35 cellular contexts compared by ENCODE assay signal in the genomic region with DNA sequence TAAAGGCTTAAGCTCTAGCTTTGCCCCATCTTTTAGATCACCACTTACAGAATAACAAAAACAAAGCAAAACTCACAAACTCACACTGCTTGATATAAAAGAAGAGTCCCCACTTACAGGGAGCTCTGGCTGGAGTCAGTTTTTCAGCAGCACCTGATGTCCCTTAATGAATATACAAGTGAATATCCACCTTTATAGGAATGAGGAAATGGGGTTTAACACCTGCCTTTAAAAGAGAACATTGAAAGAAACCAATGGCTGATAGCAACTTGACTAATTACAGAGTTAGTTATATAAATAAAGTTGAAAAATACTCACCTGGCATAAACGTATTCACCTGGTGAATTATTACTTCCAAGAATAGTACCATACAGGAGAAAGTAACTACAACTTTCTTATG. TPM values are rescaled to one million over a fixed set of nuclear protein-coding genes. Genes with fewer than 3 reads are reported as not detected.
"Had no signal": no experiment of that assay in that cellular context is flagged by ENCODE, and none has a peak within 500 bp of the region (broad histone marks: within the 10 kb centered on the region; RNA-seq: fewer than 3 reads in every experiment).

No MANE protein-coding gene starts in this region.

- H3K27ac ChIP-seq: KMS-11 had no signal

- H3K4me3 ChIP-seq: MG63 had no signal

- H3K27me3 ChIP-seq: MG63 had no signal

- DNase-seq: Karpas-422, Kasumi-1, KG1, MG63, MM.1S, NCI-H1048, NCI-H1092, NCI-H1092 treated with DMSO at 0.1 percent for 48 hours, NCI-H1105, NCI-H1105 treated with DMSO at 0.1 percent for 48 hours, NCI-H1417, NCI-H1417 treated with DMSO at 0.1 percent for 48 hours, NCI-H1436, NCI-H1436 treated with DMSO at 0.1 percent for 48 hours, NCI-H146, NCI-H1694, NCI-H1694 treated with DMSO at 0.1 percent for 48 hours, NCI-H187, NCI-H187 treated with DMSO at 0.1 percent for 48 hours, NCI-H1930, NCI-H2029, NCI-H2029 treated with DMSO at 0.1 percent for 48 hours, NCI-H2081, NCI-H2081 treated with DMSO at 0.1 percent for 48 hours, NCI-H2107, NCI-H2171, NCI-H2171 treated with DMSO at 0.1 percent for 48 hours, NCI-H2227 treated with DMSO at 0.1 percent for 48 hours, NCI-H226, NCI-H345, NCI-H446 treated with DMSO at 0.1 percent for 48 hours, NCI-H510A, NCI-H510A treated with DMSO at 0.1 percent for 48 hours had no signal

- H3K36me3 ChIP-seq: MG63 had no signal

RNA-seq across cellular contexts. Expression of a gene that starts 50.1 kb away (rescaled TPM):
- total RNA-seq: LHCN-M2 had no signal
